Comparison of ENCODE assay signal across 25 cellular contexts in the genomic region with DNA sequence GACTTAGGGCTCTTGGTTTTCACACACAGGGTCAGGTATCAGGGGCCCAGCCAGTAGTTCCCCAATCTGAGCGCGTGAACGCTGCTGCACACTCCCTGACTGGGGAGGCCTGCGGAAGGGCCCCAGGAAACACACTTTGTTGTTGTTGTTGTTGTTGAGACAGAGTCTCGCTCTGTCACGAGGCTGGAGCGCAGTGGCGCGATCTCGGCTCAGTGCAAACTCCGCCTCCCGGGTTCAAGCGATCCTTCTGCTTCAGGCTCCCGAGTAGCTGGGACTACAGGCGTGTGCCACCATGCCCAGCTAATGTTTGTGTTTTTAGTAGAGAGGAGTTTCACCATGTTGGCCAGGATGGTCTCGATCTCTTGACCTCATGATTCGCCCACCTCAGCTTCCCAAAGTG.
A peak's percentile ranks its signal among the peaks of the same experiment; 100 is the strongest.
DNase-seq lines count a peak whose midpoint lies in the region; ATAC-seq, FAIRE-seq and TF ChIP-seq lines count a peak whose summit lies in the region.
"Had no signal": no experiment of that assay in that cellular context is flagged by ENCODE, and none has a peak within 500 bp of the region (broad histone marks: within the 10 kb centered on the region; RNA-seq: fewer than 3 reads in every experiment).

No MANE protein-coding gene starts in this region.

- no peaks in the 10 kb centered on the region for H3K9me3 ChIP-seq in Peyer's patch
- H3K9me3 ChIP-seq in kidney (ENCODE audit: control insufficient read depth in 1 of 2, low read length in 2 of 2) = no peaks in the 10 kb centered on the region
- no peaks in the 10 kb centered on the region for H3K9me3 ChIP-seq in mucosa of descending colon
- no peaks in the 10 kb centered on the region for H3K9me3 ChIP-seq in transverse colon
- H3K9me3 ChIP-seq: BLaER1 treated with 17β-estradiol and CSF1 and Interleukin-3, amounts not matched to agents 10 nM and 100 nM; SK-N-SH had no signal

- H3K9ac ChIP-seq in kidney (ENCODE audit: low read length in 2 of 2) (no peak overlapping the region), mesendoderm (ENCODE audit: low read length) (no peak overlapping the region)
- H3K9ac ChIP-seq: BLaER1 treated with 17β-estradiol and CSF1 and Interleukin-3, amounts not matched to agents 10 nM and 100 nM; SK-N-SH had no signal

- no peak overlapping the region for H3K4me3 ChIP-seq in Peyer's patch
- no peak overlapping the region for H3K4me3 ChIP-seq in kidney (ENCODE audit: low read length in 2 of 2)
- no peak overlapping the region for H3K4me3 ChIP-seq in mucosa of descending colon
- H3K4me3 ChIP-seq in transverse colon = no peak overlapping the region
- no peak overlapping the region for H3K4me3 ChIP-seq in mesendoderm (ENCODE audit: low read length)
- H3K4me3 ChIP-seq: BLaER1 treated with 17β-estradiol and CSF1 and Interleukin-3, amounts not matched to agents 10 nM and 100 nM; GM12878 had no signal

- TF ChIP-seq EP300 in transverse colon (IDR thresholded peaks at IDR 0.05; ENCODE audit: low read depth) = no peak

- H3K4me1 Mint-ChIP-seq in glutamatergic neuron (ENCODE audit: low read depth, unreplicated experiment) = peaks cover 4% of the 10 kb centered on the region
- H3K4me1 Mint-ChIP-seq: IgD-negative memory B cell had no signal

- no peak overlapping the region for H4K5ac ChIP-seq in mesendoderm (ENCODE audit: low read length)

- ATAC-seq in mucosa of descending colon = peak; percentile 16
- ATAC-seq: GM12878 had no signal

- H4K8ac ChIP-seq in mesendoderm (ENCODE audit: low read depth, low read length) = no peak overlapping the region

- no peak for TF ChIP-seq POLR2A in Peyer's patch (IDR thresholded peaks at IDR 0.05)
- no peak for TF ChIP-seq POLR2A in transverse colon (IDR thresholded peaks at IDR 0.05)

- no peaks in the 10 kb centered on the region for H3K79me2 ChIP-seq in mesendoderm (ENCODE audit: control insufficient read depth, insufficient read depth, low read length)

- in situ Hi-C loops in transverse colon (cut with MboI; ENCODE audit: low pct_ligation_motif_present in 1 of 4, low pct_unique_long_range_greater_than_20kb in 1 of 4, low sequenced_read_pairs in 3 of 4) = loop anchor here in 1 of 4 donors (10.0 kb wide), 1 partner anchor 1024 kb away; no protein-coding TSS in a partner anchor

- H2BK120ac ChIP-seq in mesendoderm (ENCODE audit: low read depth, low read length) = no peak overlapping the region

- no peak overlapping the region for H3K18ac ChIP-seq in mesendoderm (ENCODE audit: low read length)

- H2BK5ac ChIP-seq in mesendoderm (ENCODE audit: low read length) = no peak overlapping the region

- H3K27me3 ChIP-seq in Peyer's patch (no peaks in the 10 kb centered on the region), transverse colon (no peaks in the 10 kb centered on the region), mesendoderm (ENCODE audit: insufficient read depth, low read length, poor library complexity) (no peaks in the 10 kb centered on the region)
- H3K27me3 ChIP-seq: BLaER1 treated with 17β-estradiol and CSF1 and Interleukin-3, amounts not matched to agents 10 nM and 100 nM had no signal

- H3K36me3 ChIP-seq in Peyer's patch (no peaks in the 10 kb centered on the region), kidney (ENCODE audit: control insufficient read depth in 1 of 2, insufficient read depth in 2 of 2, low read length in 2 of 2) (no peaks in the 10 kb centered on the region), mucosa of descending colon (ENCODE audit: low read depth) (no peaks in the 10 kb centered on the region), transverse colon (no peaks in the 10 kb centered on the region), mesendoderm (ENCODE audit: control insufficient read depth, insufficient read depth, low read length) (no peaks in the 10 kb centered on the region)
- H3K36me3 ChIP-seq: BLaER1 treated with 17β-estradiol and CSF1 and Interleukin-3, amounts not matched to agents 10 nM and 100 nM had no signal

- TF ChIP-seq CTCF in Peyer's patch (IDR thresholded peaks at IDR 0.05) (no peak), kidney (IDR thresholded peaks at IDR 0.05; ENCODE audit: borderline replicate concordance, extremely low read depth, insufficient read depth) (no peak), mucosa of descending colon (IDR thresholded peaks at IDR 0.05) (no peak), transverse colon (IDR thresholded peaks at IDR 0.05) (no peak), glutamatergic neuron (IDR thresholded peaks at IDR 0.05; ENCODE audit: partially characterized antibody, unreplicated experiment) (no peak)

- no peak overlapping the region for H3K4me2 ChIP-seq in mesendoderm (ENCODE audit: low read length)
- H3K4me2 ChIP-seq: BLaER1 treated with 17β-estradiol and CSF1 and Interleukin-3, amounts not matched to agents 10 nM and 100 nM; SK-N-SH had no signal

- H3K79me1 ChIP-seq in mesendoderm (ENCODE audit: low read length) = no peaks in the 10 kb centered on the region

- H2AK5ac ChIP-seq in mesendoderm (ENCODE audit: low read length) = no peak overlapping the region

- 59% methylated on average over 17 of the region's 17 CpGs; no CpG with 5 or more reads in 1 of the 2 donors for WGBS in transverse colon (ENCODE audit: low coverage in 1 of 2), 2 donors
- no CpG with 5 or more reads among the region's 17 CpGs for WGBS in mesendoderm (ENCODE audit: extremely low coverage, insufficient coverage, low lambda C conversion rate)

- DNase-seq in Peyer's patch (peak in 1 of 3 donors; percentile 52), kidney (no peak), mucosa of descending colon (peak in 2 of 3 donors; percentile 60 to 74), transverse colon (peak; percentile 41), mesendoderm (no peak), glutamatergic neuron (no peak), AG08396 (ENCODE audit: low spot score) (no peak), nucleus accumbens (lab: John Stamatoyannopoulos, UW) (no peak)
- DNase-seq: AML-193; CD4-positive, alpha-beta T cell; HCEC 1CT; NCI-H1048; NCI-H1417; NCI-H1694; NCI-H2081; NCI-H2227 treated with DMSO at 0.1 percent for 48 hours; NCI-H510A; NCI-H69; SK-N-SH had no signal

- peak overlapping the region in 3 of 4 donors; percentile 63 to 88 (median 83) for H3K27ac ChIP-seq in Peyer's patch
- peak overlapping the region; percentile 29 to 79 for H3K27ac ChIP-seq in kidney (ENCODE audit: low read depth in 2 of 2, low read length in 2 of 2)
- peak overlapping the region; percentile 85 to 91 (median 88) for H3K27ac ChIP-seq in transverse colon
- no peak overlapping the region for H3K27ac ChIP-seq in mesendoderm (ENCODE audit: low read depth, low read length)
- H3K27ac ChIP-seq: BLaER1 treated with 17β-estradiol and CSF1 and Interleukin-3, amounts not matched to agents 10 nM and 100 nM had no signal

- H3K23ac ChIP-seq in mesendoderm (ENCODE audit: low read length) = no peak overlapping the region

- no peak overlapping the region for H3K27ac Mint-ChIP-seq in glutamatergic neuron (ENCODE audit: unreplicated experiment)
- H3K27ac Mint-ChIP-seq: CD4-positive, alpha-beta T cell; IgD-negative memory B cell had no signal

- no peaks in the 10 kb centered on the region for H3K36me3 Mint-ChIP-seq in glutamatergic neuron (ENCODE audit: unreplicated experiment)
- H3K36me3 Mint-ChIP-seq: IgD-negative memory B cell had no signal

- H3K56ac ChIP-seq in mesendoderm (ENCODE audit: low read length) = no peak overlapping the region

- H3K4me1 ChIP-seq in Peyer's patch (peaks cover 0 to 52% (median 11%) of the 10 kb centered on the region in 4 donors), kidney (ENCODE audit: control insufficient read depth in 1 of 2, insufficient read depth in 1 of 2, low read depth in 1 of 2, low read length in 2 of 2) (peaks cover 0 to 13% of the 10 kb centered on the region in 2 donors), mucosa of descending colon (ENCODE audit: low read depth) (peaks cover 45% of the 10 kb centered on the region), transverse colon (peaks cover 8 to 80% (median 50%) of the 10 kb centered on the region in 4 donors), mesendoderm (ENCODE audit: control insufficient read depth, low read depth, low read length) (no peaks in the 10 kb centered on the region)

- FAIRE-seq in kidney (lab: Jason Lieb, UNC) = no peak
- FAIRE-seq: A204.1, G401.6, GM12878, H1 had no signal

- no peak overlapping the region for H2BK15ac ChIP-seq in mesendoderm (replicated peaks; ENCODE audit: low read depth)

- H3K9me3 Mint-ChIP-seq in glutamatergic neuron (ENCODE audit: unreplicated experiment) = peaks cover 2% of the 10 kb centered on the region
- H3K9me3 Mint-ChIP-seq: CD4-positive, alpha-beta T cell; IgD-negative memory B cell had no signal

- H3K4me3 Mint-ChIP-seq in glutamatergic neuron (ENCODE audit: unreplicated experiment) = no peak overlapping the region
- H3K4me3 Mint-ChIP-seq: CD4-positive, alpha-beta T cell; IgD-negative memory B cell had no signal

- H3K4ac ChIP-seq in mesendoderm (ENCODE audit: low read depth, low read length) = no peak overlapping the region

- intact Hi-C loops in kidney (cut with DNase I) = no loop called here
- intact Hi-C loops in mucosa of descending colon (cut with DNase I, micrococcal nuclease) = loop anchor here in 1 of 2 donors (2.0 kb wide), 1 partner anchor 408 kb away; no protein-coding TSS in a partner anchor
- intact Hi-C loops in transverse colon (cut with DNase I; ENCODE audit: low total_unique reads) = no loop called here

- H3K27me3 Mint-ChIP-seq in glutamatergic neuron (ENCODE audit: unreplicated experiment) = peaks cover 4% of the 10 kb centered on the region
- H3K27me3 Mint-ChIP-seq: CD4-positive, alpha-beta T cell; IgD-negative memory B cell had no signal

Comparison
In these comparisons a context has a peak if more than half of its experiments do, and no peak if none do; other contexts are left out.
1. DNase-seq: peak in mucosa of descending colon (2 of 3) and transverse colon (single experiment); none in kidney (single experiment), mesendoderm (single experiment), glutamatergic neuron (single experiment), AG08396 (single experiment) and nucleus accumbens (0 of 56).